In genomic region chr12:131028587-131029338, GRCh38 we compare ENCODE assay signal across 25 cellular contexts.
DNase-seq lines count a peak whose midpoint lies in the region; ATAC-seq and TF ChIP-seq lines count a peak whose summit lies in the region.
"Had no signal": no experiment of that assay in that cellular context is flagged by ENCODE, and none has a peak within 500 bp of the region (broad histone marks: within the 10 kb centered on the region; RNA-seq: fewer than 3 reads in every experiment).

No MANE protein-coding gene starts in this region.

- H3K27ac ChIP-seq in heart left ventricle (peak overlapping the region in 3 of 12 donors; percentile 18 to 73 (median 25)), lower lobe of right lung (peak overlapping the region; percentile 77), transverse colon (peak overlapping the region in 2 of 4 donors; percentile 3 to 16), gastroesophageal sphincter (no peak overlapping the region)
- H3K27ac ChIP-seq: cardiac muscle cell, parathyroid adenoma had no signal

- H3K9me3 Mint-ChIP-seq in activated T-cell treated with anti-CD3 and anti-CD28 coated beads, Interleukin-2, amount 50 U/mL, for 24 hours = no peaks in the 10 kb centered on the region
- H3K9me3 Mint-ChIP-seq: activated B cell treated with CpG ODN at 0.5 μM for 24 hours; activated CD4-positive, alpha-beta memory T cell treated with anti-CD3 and anti-CD28 coated beads, Interleukin-2, amount 10 ng/mL, durations not matched to agents 7 days and 5 days; immature natural killer cell; naive thymus-derived CD4-positive, alpha-beta T cell had no signal

- peaks cover 6% of the 10 kb centered on the region for H3K27me3 Mint-ChIP-seq in activated T-cell treated with anti-CD3 and anti-CD28 coated beads, Interleukin-2, amount 50 U/mL, for 24 hours
- H3K27me3 Mint-ChIP-seq: activated B cell treated with CpG ODN at 0.5 μM for 24 hours; activated CD4-positive, alpha-beta memory T cell treated with anti-CD3 and anti-CD28 coated beads, Interleukin-2, amount 10 ng/mL, durations not matched to agents 7 days and 5 days had no signal

- peaks cover 0 to 26% (median 3%) of the 10 kb centered on the region in 9 donors for H3K36me3 ChIP-seq in heart left ventricle
- H3K36me3 ChIP-seq in lower lobe of right lung = peaks cover 9% of the 10 kb centered on the region
- H3K36me3 ChIP-seq in transverse colon = no peaks in the 10 kb centered on the region
- H3K36me3 ChIP-seq in gastroesophageal sphincter = peaks cover 0 to 42% of the 10 kb centered on the region in 2 donors
- H3K36me3 ChIP-seq: MG63 had no signal

- ATAC-seq in heart left ventricle = peak in 3 of 4 donors; percentile 57 to 69 (median 63)
- peak; percentile 72 to 80 for ATAC-seq in lower lobe of right lung
- no peak for ATAC-seq in gastroesophageal sphincter
- no peak for ATAC-seq in GM21717 (IDR thresholded peaks at IDR 0.05; ENCODE audit: unreplicated experiment)
- ATAC-seq: naive thymus-derived CD4-positive, alpha-beta T cell had no signal

- 82 to 89% (median 84%) methylated on average over 29 of the region's 29 CpGs for WGBS in heart left ventricle, 4 donors
- WGBS in transverse colon (ENCODE audit: low coverage in 1 of 2), 2 donors = 76 to 81% methylated on average over 6 to 29 of the region's 29 CpGs
- 83 to 87% methylated on average over 18 to 22 of the region's 29 CpGs for WGBS in gastroesophageal sphincter (ENCODE audit: low coverage in 1 of 2), 2 donors

- DNase-seq in NCI-H460 (ENCODE audit: extremely low read depth, low read depth) (peak; percentile 100), heart left ventricle (no peak), lower lobe of right lung (peak; percentile 68), transverse colon (peak; percentile 15)
- DNase-seq in activated T-cell treated with anti-CD3 and anti-CD28 coated beads, Interleukin-2, amount 50 U/mL, for 24 hours = no peak
- DNase-seq: activated B cell treated with CpG ODN at 0.5 μM for 24 hours; activated CD4-positive, alpha-beta memory T cell treated with anti-CD3 and anti-CD28 coated beads, Interleukin-2, amount 10 ng/mL, durations not matched to agents 7 days and 5 days; activated naive CD4-positive, alpha-beta T cell treated with Interleukin-2 at 50 U/mL for 16 hours; AML-193; amniotic stem cell; dermis blood vessel endothelial cell; GF-D8; mesenchymal stem cell; MG63; naive thymus-derived CD4-positive, alpha-beta T cell; NCI-H1694 treated with DMSO at 0.1 percent for 48 hours; NCI-H226; stimulated activated CD4-positive, alpha-beta T cell treated with anti-CD3 and anti-CD28 coated beads, Interleukin-2, amount 100 ng/mL, for 24 hours; stimulated activated naive CD4-positive, alpha-beta T cell; T1000 had no signal

- TF ChIP-seq CTCF in heart left ventricle (IDR thresholded peaks at IDR 0.05) (no peak), lower lobe of right lung (IDR thresholded peaks at IDR 0.05) (no peak), transverse colon (IDR thresholded peaks at IDR 0.05) (no peak), gastroesophageal sphincter (IDR thresholded peaks at IDR 0.05) (no peak)

- in situ Hi-C loops in transverse colon (cut with MboI; ENCODE audit: low pct_ligation_motif_present in 1 of 4, low pct_unique_long_range_greater_than_20kb in 1 of 4, low sequenced_read_pairs in 3 of 4) = no loop called here

- peaks cover 0 to 11% (median 0%) of the 10 kb centered on the region in 12 donors for H3K4me1 ChIP-seq in heart left ventricle
- peaks cover 18% of the 10 kb centered on the region for H3K4me1 ChIP-seq in lower lobe of right lung
- H3K4me1 ChIP-seq in transverse colon = peaks cover 0 to 6% (median 3%) of the 10 kb centered on the region in 4 donors
- no peaks in the 10 kb centered on the region for H3K4me1 ChIP-seq in gastroesophageal sphincter
- H3K4me1 ChIP-seq: parathyroid adenoma had no signal

- H3K27ac Mint-ChIP-seq in activated T-cell treated with anti-CD3 and anti-CD28 coated beads, Interleukin-2, amount 50 U/mL, for 24 hours = no peak overlapping the region
- H3K27ac Mint-ChIP-seq: activated B cell treated with CpG ODN at 0.5 μM for 24 hours; activated CD4-positive, alpha-beta memory T cell treated with anti-CD3 and anti-CD28 coated beads, Interleukin-2, amount 10 ng/mL, durations not matched to agents 7 days and 5 days; naive thymus-derived CD4-positive, alpha-beta T cell had no signal

- no peaks in the 10 kb centered on the region for H3K36me3 Mint-ChIP-seq in activated T-cell treated with anti-CD3 and anti-CD28 coated beads, Interleukin-2, amount 50 U/mL, for 24 hours (ENCODE audit: low read depth)
- H3K36me3 Mint-ChIP-seq: immature natural killer cell; naive thymus-derived CD4-positive, alpha-beta T cell had no signal

- H3K4me3 Mint-ChIP-seq in activated T-cell treated with anti-CD3 and anti-CD28 coated beads, Interleukin-2, amount 50 U/mL, for 24 hours = no peak overlapping the region
- H3K4me3 Mint-ChIP-seq: activated B cell treated with CpG ODN at 0.5 μM for 24 hours; activated CD4-positive, alpha-beta memory T cell treated with anti-CD3 and anti-CD28 coated beads, Interleukin-2, amount 10 ng/mL, durations not matched to agents 7 days and 5 days; naive thymus-derived CD4-positive, alpha-beta T cell had no signal

- H3K9me3 ChIP-seq in heart left ventricle (no peaks in the 10 kb centered on the region), lower lobe of right lung (no peaks in the 10 kb centered on the region), transverse colon (no peaks in the 10 kb centered on the region), gastroesophageal sphincter (no peaks in the 10 kb centered on the region)
- H3K9me3 ChIP-seq: MG63 had no signal

- no peaks in the 10 kb centered on the region for H3K27me3 ChIP-seq in heart left ventricle
- H3K27me3 ChIP-seq in lower lobe of right lung (ENCODE audit: low read depth) = no peaks in the 10 kb centered on the region
- no peaks in the 10 kb centered on the region for H3K27me3 ChIP-seq in transverse colon
- H3K27me3 ChIP-seq in gastroesophageal sphincter = no peaks in the 10 kb centered on the region
- H3K27me3 ChIP-seq: cardiac muscle cell, MG63 had no signal

- intact Hi-C loops in heart left ventricle (cut with DNase I) = no loop called here
- intact Hi-C loops in lower lobe of right lung (cut with DNase I) = no loop called here
- intact Hi-C loops in transverse colon (cut with DNase I; ENCODE audit: low total_unique reads) = no loop called here

- TF ChIP-seq EP300 in transverse colon (IDR thresholded peaks at IDR 0.05; ENCODE audit: low read depth) = no peak
- TF ChIP-seq EP300 in gastroesophageal sphincter (IDR thresholded peaks at IDR 0.05) = no peak

- no peaks in the 10 kb centered on the region for H3K4me1 Mint-ChIP-seq in activated T-cell treated with anti-CD3 and anti-CD28 coated beads, Interleukin-2, amount 50 U/mL, for 24 hours (ENCODE audit: low read depth)
- H3K4me1 Mint-ChIP-seq: activated B cell treated with CpG ODN at 0.5 μM for 24 hours; activated CD4-positive, alpha-beta memory T cell treated with anti-CD3 and anti-CD28 coated beads, Interleukin-2, amount 10 ng/mL, durations not matched to agents 7 days and 5 days had no signal

- no peak overlapping the region for H3K4me3 ChIP-seq in heart left ventricle
- H3K4me3 ChIP-seq in lower lobe of right lung = peak overlapping the region; percentile 30
- H3K4me3 ChIP-seq in transverse colon = no peak overlapping the region
- H3K4me3 ChIP-seq in gastroesophageal sphincter = no peak overlapping the region
- H3K4me3 ChIP-seq: cardiac muscle cell, MG63 had no signal

- no peak for TF ChIP-seq POLR2A in heart left ventricle (IDR thresholded peaks at IDR 0.05)
- no peak for TF ChIP-seq POLR2A in transverse colon (IDR thresholded peaks at IDR 0.05)
- no peak for TF ChIP-seq POLR2A in gastroesophageal sphincter (IDR thresholded peaks at IDR 0.05)

Comparison
In these comparisons a context has a peak if more than half of its experiments do, and no peak if none do; other contexts are left out.
1. DNase-seq: peak in NCI-H460 (single experiment), lower lobe of right lung (single experiment) and transverse colon (single experiment); none in heart left ventricle (0 of 5) and activated T-cell treated with anti-CD3 and anti-CD28 coated beads, Interleukin-2, amount 50 U/mL, for 24 hours (single experiment).
2. ATAC-seq: peak in heart left ventricle (3 of 4) and lower lobe of right lung (2 of 2); none in gastroesophageal sphincter (single experiment) and GM21717 (single experiment).